8 cellular contexts compared by ENCODE assay signal in the genomic region with DNA sequence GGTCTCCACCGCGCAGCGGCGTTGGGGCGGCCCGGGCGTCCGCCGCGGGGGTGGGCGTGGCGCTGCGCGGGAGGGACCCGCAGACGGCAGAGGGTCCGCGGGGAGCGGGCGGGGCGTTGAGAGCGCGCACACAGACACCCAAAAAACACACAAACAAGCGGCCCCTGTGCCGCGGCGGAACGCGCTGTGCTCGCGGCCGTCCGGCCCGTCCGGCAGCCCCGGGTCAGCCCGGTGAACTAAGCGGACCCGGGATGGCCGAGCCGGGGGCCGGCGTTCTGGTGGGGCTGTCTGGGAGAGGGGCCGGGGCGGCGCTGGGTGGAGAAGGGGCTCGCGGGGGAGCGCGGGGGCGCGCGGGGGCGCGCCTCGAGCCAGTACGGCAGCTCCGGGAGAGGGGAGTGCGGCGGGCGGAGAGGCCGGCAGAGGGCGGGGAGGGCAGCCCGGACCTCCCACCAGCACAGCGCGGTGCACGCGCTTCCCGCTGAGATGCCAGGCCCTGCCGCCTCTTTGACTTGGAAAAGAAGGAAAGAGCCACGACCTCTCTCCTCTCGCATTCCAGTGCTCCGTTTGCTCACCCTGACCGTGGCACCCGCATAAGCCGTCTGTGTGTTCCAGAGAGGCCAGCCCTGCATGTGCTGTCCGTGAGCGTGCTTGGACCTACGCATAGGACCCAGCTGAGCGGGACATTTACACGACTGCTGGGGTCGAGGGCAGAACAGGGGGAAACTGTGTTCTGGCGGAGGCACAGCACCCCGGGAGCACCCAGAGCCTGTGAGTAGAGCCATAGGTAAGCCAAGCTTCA. TPM values are rescaled to one million over a fixed set of nuclear protein-coding genes. Genes with fewer than 3 reads are reported as not detected.
DNase-seq lines count a peak whose midpoint lies in the region; ATAC-seq and TF ChIP-seq lines count a peak whose summit lies in the region.
"Had no signal": no experiment of that assay in that cellular context is flagged by ENCODE, and none has a peak within 500 bp of the region (broad histone marks: within the 10 kb centered on the region; RNA-seq: fewer than 3 reads in every experiment).

No MANE protein-coding gene starts in this region.

- peaks cover 26% of the 10 kb centered on the region for H3K27me3 ChIP-seq in lower lobe of right lung (ENCODE audit: low read depth)
- H3K27me3 ChIP-seq in thymus (ENCODE audit: control insufficient read depth, insufficient read depth): peaks cover 19% of the 10 kb centered on the region

- DNase-seq in NCI-H146 (lab: John Stamatoyannopoulos, UW): peak; percentile 49
- DNase-seq in coronary artery (ENCODE audit: low spot score): no peak
- no peak for DNase-seq in lower lobe of right lung
- DNase-seq in ACHN: no peak
- DNase-seq in NCI-H2029 treated with DMSO at 0.1 percent for 48 hours (lab: John Stamatoyannopoulos, UW): no peak
- DNase-seq in NCI-H1436 (lab: John Stamatoyannopoulos, UW): no peak
- DNase-seq: effector memory CD4-positive, alpha-beta T cell had no signal

- ATAC-seq in lower lobe of right lung: peak; percentile 50 to 64

- H3K27ac ChIP-seq in coronary artery (no peak overlapping the region), lower lobe of right lung (no peak overlapping the region), thymus (ENCODE audit: low read depth) (no peak overlapping the region)

- in situ Hi-C loops in ACHN (cut with HindIII; ENCODE audit: low pct_ligation_motif_present, low pct_unique_long_range_greater_than_20kb, low sequenced_read_pairs): no loop called here

- H3K4me3 ChIP-seq in coronary artery (peak overlapping the region; percentile 73), lower lobe of right lung (peak overlapping the region; percentile 49), thymus (ENCODE audit: low read length) (peak overlapping the region; percentile 16)

- WGBS in thymus: 13% methylated on average over 84 of the region's 84 CpGs

- H3K36me3 ChIP-seq in lower lobe of right lung: no peaks in the 10 kb centered on the region
- no peaks in the 10 kb centered on the region for H3K36me3 ChIP-seq in thymus (ENCODE audit: control insufficient read depth, insufficient read depth)

- intact Hi-C loops in lower lobe of right lung (cut with DNase I): no loop called here

- TF ChIP-seq CTCF in coronary artery (IDR thresholded peaks at IDR 0.05) (no peak), lower lobe of right lung (IDR thresholded peaks at IDR 0.05) (no peak)

- H3K4me1 ChIP-seq in lower lobe of right lung: peaks cover 9% of the 10 kb centered on the region
- H3K4me1 ChIP-seq in thymus (ENCODE audit: control insufficient read depth, insufficient read depth, low read length): no peaks in the 10 kb centered on the region

- H3K9me3 ChIP-seq in lower lobe of right lung: no peaks in the 10 kb centered on the region
- H3K9me3 ChIP-seq in thymus (ENCODE audit: control insufficient read depth): no peaks in the 10 kb centered on the region

RNA-seq across cellular contexts. Expression of a gene that starts 10.3 kb away (rescaled TPM):
- 14.2 TPM for total RNA-seq in lower lobe of right lung
- 1.6 TPM for polyA plus RNA-seq in thymus

RNA-seq across cellular contexts. Expression of a gene that starts 59.0 kb away (rescaled TPM):
- total RNA-seq in lower lobe of right lung: 5.0 TPM
- 2.9 TPM for polyA plus RNA-seq in thymus

Comparison
In these comparisons a context has a peak if more than half of its experiments do, and no peak if none do; other contexts are left out.
1. H3K4me3 ChIP-seq: peak in every context shown above with its lines; median percentile 73 in coronary artery; 49 in lower lobe of right lung; 16 in thymus.